ENCODE assay signal across 6 cellular contexts in the genomic region with DNA sequence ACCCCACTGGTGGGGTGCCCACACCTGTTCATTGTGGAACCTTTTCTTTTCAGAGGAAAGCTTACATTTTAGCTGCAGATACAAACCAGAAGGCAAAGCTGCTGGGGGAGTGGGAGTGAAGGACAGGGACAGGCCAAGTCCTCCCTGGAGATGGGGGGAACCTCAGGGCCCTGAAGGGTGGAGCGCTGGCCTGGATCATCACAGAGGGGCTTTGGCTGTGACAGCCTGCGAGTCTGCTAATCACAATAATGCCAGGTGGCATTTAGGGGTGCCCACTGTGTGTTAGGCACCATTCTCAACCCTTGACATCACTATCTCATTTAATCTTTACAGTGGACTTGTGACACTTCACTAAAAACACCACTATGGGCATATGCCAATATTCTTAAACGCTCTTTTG.
"Had no signal": no experiment of that assay in that cellular context is flagged by ENCODE, and none has a peak within 500 bp of the region (broad histone marks: within the 10 kb centered on the region; RNA-seq: fewer than 3 reads in every experiment).

No MANE protein-coding gene starts in this region.

- H3K9ac ChIP-seq: GM23248 had no signal

- DNase-seq: GM23248, GOT3, H7, IMR-90 had no signal

- H3K36me3 ChIP-seq: HAP-1 had no signal

- H3K27ac ChIP-seq: GM23248 had no signal

- H3K4me3 ChIP-seq: GM23248, HAP-1 had no signal

- H2AFZ ChIP-seq: GM23248 had no signal

- H3K9me3 ChIP-seq: HAP-1 had no signal

- ATAC-seq: HCT116 had no signal
